In genomic region chr2:237306787-237307170, GRCh38 we compare ENCODE assay signal across 1 cellular context.
TF ChIP-seq lines count a peak whose summit lies in the region.

No MANE protein-coding gene starts in this region.

TF ChIP-seq in H1, 55 proteins besides CTCF, POLR2A, EP300 and RAD21 (continued from another document):
- no peak for TF ChIP-seq CHD7 (IDR thresholded peaks at IDR 0.05; ENCODE audit: insufficient replicate concordance, low read length)
